8 cellular contexts compared by ENCODE assay signal in the genomic region with DNA sequence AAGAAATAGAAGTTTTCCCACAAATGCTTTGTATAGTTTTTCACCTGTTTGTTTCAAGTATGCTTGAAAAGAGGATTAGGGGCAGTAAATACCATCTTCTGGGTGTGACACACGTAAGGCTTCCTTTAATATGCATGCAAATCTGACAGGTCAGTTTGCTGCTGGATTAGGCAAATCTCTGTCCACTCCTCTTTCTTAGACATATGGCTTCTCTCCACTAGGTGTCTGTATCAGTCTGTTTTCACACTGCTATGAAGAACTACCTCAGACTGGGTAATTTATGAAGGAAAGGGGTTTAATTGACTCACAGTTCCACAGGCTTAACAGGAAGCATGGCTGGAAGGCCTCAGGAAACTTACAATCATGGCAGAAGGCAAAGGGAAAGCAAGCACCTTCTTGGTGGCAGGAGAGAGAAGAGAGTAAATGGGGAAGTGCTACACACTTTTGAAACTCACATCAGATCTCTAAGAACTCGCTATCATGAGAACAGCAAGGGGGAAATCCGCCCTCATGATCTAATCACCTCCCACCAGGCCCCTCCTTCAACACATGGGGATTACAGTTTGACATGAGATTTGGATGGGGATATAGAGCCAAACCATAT.
DNase-seq lines count a peak whose midpoint lies in the region; ATAC-seq, FAIRE-seq and TF ChIP-seq lines count a peak whose summit lies in the region.

No MANE protein-coding gene starts in this region.

- intact Hi-C loops in HepG2 (cut with micrococcal nuclease; ENCODE audit: unreplicated experiment) = loop anchor here (5.0 kb wide), 1 partner anchor 215 kb away; no protein-coding TSS in a partner anchor

- in situ Hi-C loops in HepG2 (cut with HindIII; ENCODE audit: extremely low pct_ligation_motif_present, low pct_unique_long_range_greater_than_20kb) = loop anchor here (10.0 kb wide), 1 partner anchor 87 kb away; no protein-coding TSS in a partner anchor

- H3K4me3 ChIP-seq in HepG2 (replicated peaks in 1 of 3; ENCODE audit: insufficient read depth in 1 of 3, low read depth in 2 of 3, low read length in 3 of 3) (no peak overlapping the region), smooth muscle cell (no peak overlapping the region), mesenchymal stem cell (ENCODE audit: insufficient read depth in 1 of 2, low read depth in 1 of 2, low read length in 2 of 2) (no peak overlapping the region)

- H2BK5ac ChIP-seq in mesenchymal stem cell (ENCODE audit: low read depth, low read length, poor library complexity, severe bottlenecking) = no peak overlapping the region

- H3K9ac ChIP-seq in HepG2 (ENCODE audit: insufficient read depth, low read depth, low read length) (no peak overlapping the region), smooth muscle cell (ENCODE audit: low read depth) (no peak overlapping the region), mesenchymal stem cell (ENCODE audit: low read length) (no peak overlapping the region)

- CTCF ChIA-PET in HepG2 (lab: Yijun Ruan, JAX; ENCODE audit: low intra/inter-chr PET ratio, low total read pairs) = no interaction called here

- H2BK12ac ChIP-seq in mesenchymal stem cell (ENCODE audit: low read length in 2 of 2) = no peak overlapping the region

- no peak overlapping the region for H3K27ac ChIP-seq in HepG2 (ENCODE audit: extremely low read length, insufficient read depth, low read length)
- H3K27ac ChIP-seq in smooth muscle cell (ENCODE audit: low read depth) = no peak overlapping the region
- H3K27ac ChIP-seq in mesenchymal stem cell (ENCODE audit: low read length, poor library complexity, severe bottlenecking) = no peak overlapping the region

- no peak overlapping the region for H2BK15ac ChIP-seq in mesenchymal stem cell (ENCODE audit: low read depth, poor library complexity, severe bottlenecking)

- H3K79me2 ChIP-seq in HepG2 (ENCODE audit: insufficient read depth, low read length) (no peaks in the 10 kb centered on the region), smooth muscle cell (ENCODE audit: low read depth) (no peaks in the 10 kb centered on the region)

- H4K20me1 ChIP-seq in HepG2 (ENCODE audit: insufficient read depth, low read length) (no peaks in the 10 kb centered on the region), smooth muscle cell (ENCODE audit: low read depth) (no peaks in the 10 kb centered on the region)

- DNase-seq in NCI-H526 treated with DMSO at 0.1 percent for 48 hours (lab: John Stamatoyannopoulos, UW) = peak; percentile 53
- peak; percentile 18 for DNase-seq in HepG2 (ENCODE audit: low spot score)
- DNase-seq in smooth muscle cell (lab: John Stamatoyannopoulos, UW; ENCODE audit: unreplicated experiment) = no peak
- no peak for DNase-seq in mesenteric fat pad (ENCODE audit: low spot score)
- no peak for DNase-seq in mesenchymal stem cell
- DNase-seq in A172 (ENCODE audit: low spot score) = no peak

- no peak overlapping the region for H2AK5ac ChIP-seq in mesenchymal stem cell (ENCODE audit: low read length, severe bottlenecking)

- no peak overlapping the region for H3K23ac ChIP-seq in mesenchymal stem cell (ENCODE audit: low read length in 2 of 2)

- no peaks in the 10 kb centered on the region for H3K79me1 ChIP-seq in mesenchymal stem cell (replicated peaks; ENCODE audit: low read length, poor library complexity, severe bottlenecking)

- TF ChIP-seq POLR2A in HepG2 (IDR thresholded peaks at IDR 0.05; ENCODE audit: insufficient read depth in 1 of 2, low read depth in 2 of 2, low read length in 2 of 2) = no peak

- TF ChIP-seq CTCF in HepG2 (CRISPR knock-in tag; IDR thresholded peaks at IDR 0.05) (peak; percentile 68), smooth muscle cell (IDR thresholded peaks at IDR 0.05; ENCODE audit: borderline replicate concordance, insufficient read depth, poor library complexity, severe bottlenecking) (no peak)

- no peaks in the 10 kb centered on the region for H3K9me3 ChIP-seq in HepG2 (ENCODE audit: low read length)
- no peaks in the 10 kb centered on the region for H3K9me3 ChIP-seq in smooth muscle cell (replicated peaks; ENCODE audit: low read depth)
- H3K9me3 ChIP-seq in mesenchymal stem cell (ENCODE audit: control insufficient read depth, low read length) = no peaks in the 10 kb centered on the region

- 75% methylated on average over 3 of the region's 3 CpGs for WGBS in HepG2 (ENCODE audit: low lambda C conversion rate)
- 53% methylated on average over 3 of the region's 3 CpGs for WGBS in smooth muscle cell (ENCODE audit: low lambda C conversion rate)
- WGBS in mesenchymal stem cell = 30% methylated on average over 1 of the region's 3 CpGs

- H3K18ac ChIP-seq in mesenchymal stem cell (ENCODE audit: low read depth in 1 of 2, low read length in 2 of 2) = no peak overlapping the region

- H3K4me1 ChIP-seq in HepG2 (ENCODE audit: insufficient read depth, low read length) (0 out of 2 replicates have a peak, but pooled peaks cover 9% of the 10 kb centered on the region), smooth muscle cell (ENCODE audit: low read depth) (no peaks in the 10 kb centered on the region), mesenchymal stem cell (ENCODE audit: control insufficient read depth, insufficient read depth, low read depth, low read length) (no peaks in the 10 kb centered on the region)

- H2AFZ ChIP-seq in HepG2 (ENCODE audit: low read length) (peak overlapping the region; percentile 90), smooth muscle cell (ENCODE audit: low read depth) (no peak overlapping the region), mesenchymal stem cell (ENCODE audit: low read depth, low read length) (no peak overlapping the region)

- H3K4me2 ChIP-seq in HepG2 (ENCODE audit: low read depth, low read length) (no peak overlapping the region), smooth muscle cell (no peak overlapping the region), mesenchymal stem cell (ENCODE audit: low read length, poor library complexity, severe bottlenecking) (no peak overlapping the region)

- POLR2A ChIA-PET in HepG2 (lab: Yijun Ruan, JAX) = no interaction called here

- no peak overlapping the region for H4K91ac ChIP-seq in mesenchymal stem cell (ENCODE audit: low read length)

- peak; percentile 47 for FAIRE-seq in HepG2 (lab: Jason Lieb, UNC)

- H2BK120ac ChIP-seq in mesenchymal stem cell (ENCODE audit: low read depth, low read length) = no peak overlapping the region

- H3F3A ChIP-seq in smooth muscle cell (ENCODE audit: low read depth) = no peaks in the 10 kb centered on the region

- no peak overlapping the region for H3K4ac ChIP-seq in mesenchymal stem cell (ENCODE audit: low read depth in 1 of 2, low read length in 2 of 2)

- H3K27me3 ChIP-seq in HepG2 (ENCODE audit: control insufficient read depth in 1 of 2, insufficient read depth in 2 of 2, low read length in 2 of 2) = no peaks in the 10 kb centered on the region
- no peaks in the 10 kb centered on the region for H3K27me3 ChIP-seq in smooth muscle cell (ENCODE audit: low read depth)
- peaks cover 0 to 19% of the 10 kb centered on the region in 2 experiments for H3K27me3 ChIP-seq in mesenchymal stem cell (ENCODE audit: control insufficient read depth in 1 of 2, insufficient read depth in 1 of 2, low read length in 2 of 2)

- no peak for TF ChIP-seq RAD21 in HepG2 (CRISPR knock-in tag; IDR thresholded peaks at IDR 0.05)

- ATAC-seq in GM18867 (IDR thresholded peaks at IDR 0.05; ENCODE audit: unreplicated experiment) (peak; percentile 84), HG02610 (IDR thresholded peaks at IDR 0.05; ENCODE audit: unreplicated experiment) (peak; percentile 72), HepG2 (peak; percentile 86)

- H3K36me3 ChIP-seq in HepG2 (replicated peaks in 1 of 2; ENCODE audit: control insufficient read depth in 1 of 2, insufficient read depth in 2 of 2, low read length in 2 of 2) (no peaks in the 10 kb centered on the region), smooth muscle cell (ENCODE audit: low read depth) (no peaks in the 10 kb centered on the region), mesenchymal stem cell (ENCODE audit: control insufficient read depth in 1 of 2, insufficient read depth in 2 of 2, low read depth in 1 of 2, low read length in 2 of 2) (no peaks in the 10 kb centered on the region)

- no TSS peak for BruUV-seq in HepG2 (replicated peaks; lab: Mats Ljungman, UMichigan)

- TF ChIP-seq EP300 in HepG2 (IDR thresholded peaks at IDR 0.05; ENCODE audit: low read depth in 2 of 2, low read length in 2 of 2) (no peak), HepG2 (CRISPR knock-in tag; IDR thresholded peaks at IDR 0.05; ENCODE audit: borderline replicate concordance) (no peak)

- no peak overlapping the region for H3K14ac ChIP-seq in mesenchymal stem cell (ENCODE audit: low read length in 2 of 2)

- no peak overlapping the region for H4K8ac ChIP-seq in mesenchymal stem cell (ENCODE audit: low read length)

TF ChIP-seq in HepG2, 621 proteins besides CTCF, POLR2A, EP300 and RAD21:
- TF ChIP-seq ZNF33B (CRISPR knock-in tag; IDR thresholded peaks at IDR 0.05) (no peak), SMC3 (IDR thresholded peaks at IDR 0.05; ENCODE audit: low read length) (peak; percentile 13; the same call in 1 of the 2 replicates), LCORL (IDR thresholded peaks at IDR 0.05) (no peak), LCORL (CRISPR knock-in tag; IDR thresholded peaks at IDR 0.05) (no peak), ZNF530 (CRISPR knock-in tag; IDR thresholded peaks at IDR 0.05; ENCODE audit: low read depth) (no peak), STAG1 (CRISPR knock-in tag; IDR thresholded peaks at IDR 0.05) (peak; percentile 68), SIX4 (CRISPR knock-in tag; IDR thresholded peaks at IDR 0.05) (no peak)
- TF ChIP-seq, protein P1, sequence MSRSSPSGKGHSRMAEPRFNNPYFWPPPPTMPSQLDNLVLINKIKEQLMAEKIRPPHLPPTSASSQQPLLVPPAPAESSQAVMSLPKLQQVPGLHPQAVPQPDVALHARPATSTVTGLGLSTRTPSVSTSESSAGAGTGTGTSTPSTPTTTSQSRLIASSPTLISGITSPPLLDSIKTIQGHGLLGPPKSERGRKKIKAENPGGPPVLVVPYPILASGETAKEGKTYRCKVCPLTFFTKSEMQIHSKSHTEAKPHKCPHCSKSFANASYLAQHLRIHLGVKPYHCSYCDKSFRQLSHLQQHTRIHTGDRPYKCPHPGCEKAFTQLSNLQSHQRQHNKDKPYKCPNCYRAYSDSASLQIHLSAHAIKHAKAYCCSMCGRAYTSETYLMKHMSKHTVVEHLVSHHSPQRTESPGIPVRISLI (CRISPR knock-in tag; IDR thresholded peaks at IDR 0.05; ENCODE audit: borderline replicate concordance) = no peak
TF ChIP-seq in HepG2: peak in this region for 2.

Comparison
In these comparisons a context has a peak if more than half of its experiments do, and no peak if none do; other contexts are left out.
1. DNase-seq: peak in NCI-H526 treated with DMSO at 0.1 percent for 48 hours (single experiment) and HepG2 (single experiment); none in smooth muscle cell (single experiment), mesenteric fat pad (single experiment), mesenchymal stem cell (single experiment) and A172 (single experiment).
2. Peak in every context shown above with its lines, with median percentiles within 50 percentile points of each other: ATAC-seq.